25 cellular contexts compared by ENCODE assay signal in genomic region chr7:25643285-25643684, GRCh38.
"Had no signal": no experiment of that assay in that cellular context is flagged by ENCODE, and none has a peak within 500 bp of the region (broad histone marks: within the 10 kb centered on the region; RNA-seq: fewer than 3 reads in every experiment).

No MANE protein-coding gene starts in this region.

- H3K36me3 ChIP-seq: heart right ventricle, neural progenitor cell, sigmoid colon, vagina had no signal

- H3K27ac ChIP-seq: neural progenitor cell, sigmoid colon, testis, vagina had no signal

- H3K4me1 ChIP-seq: neural progenitor cell, testis, vagina had no signal

- H3K4me3 ChIP-seq: heart right ventricle, neural progenitor cell, sigmoid colon, smooth muscle cell, testis, vagina had no signal

- H3K9ac ChIP-seq: neural progenitor cell had no signal

- DNase-seq: activated CD4-positive, alpha-beta T cell treated with anti-CD3 and anti-CD28 coated beads for 4 hours; activated CD4-positive, alpha-beta T cell treated with anti-CD3 and anti-CD28 coated beads, Interleukin-2, amount 50 U/mL, for 48 hours; activated CD4-positive, CD25-positive, alpha-beta regulatory T cell; activated CD8-positive, alpha-beta memory T cell treated with anti-CD3 and anti-CD28 coated beads, Interleukin-2, amount 50 U/mL, for 48 hours; activated naive CD4-positive, alpha-beta T cell treated with Interleukin-2 at 50 U/mL for 16 hours; activated naive CD8-positive, alpha-beta T cell treated with anti-CD3 and anti-CD28 coated beads, Interleukin-2, amount 10 ng/mL, durations not matched to agents 7 days and 5 days; activated T-cell treated with anti-CD3 and anti-CD28 coated beads, Interleukin-2, amount 50 U/mL, for 48 hours; amygdala; foreskin fibroblast; heart right ventricle; islet precursor cell; left cardiac atrium; naive thymus-derived CD8-positive, alpha-beta T cell; retina; sigmoid colon; stimulated activated CD4-positive, alpha-beta T cell treated with anti-CD3 and anti-CD28 coated beads, Interleukin-15, amount 100 ng/mL, for 24 hours; stimulated activated CD8-positive, alpha-beta memory T cell treated with anti-CD3 and anti-CD28 coated beads, Interleukin-4, amount 100 ng/mL, for 48 hours; stimulated activated naive CD4-positive, alpha-beta T cell; testis; trophoblast cell had no signal

- H2AFZ ChIP-seq: neural progenitor cell had no signal

- H3K4me2 ChIP-seq: neural progenitor cell, smooth muscle cell had no signal

- H3K9me3 ChIP-seq: heart right ventricle, sigmoid colon, testis, vagina had no signal

- ATAC-seq: left cardiac atrium; naive thymus-derived CD8-positive, alpha-beta T cell had no signal

- FAIRE-seq: bronchial epithelial cell, endometrium had no signal

- H3K27me3 ChIP-seq: heart right ventricle, neural progenitor cell, sigmoid colon, testis, vagina had no signal
